Comparison of ENCODE assay signal across 9 cellular contexts in the genomic region with DNA sequence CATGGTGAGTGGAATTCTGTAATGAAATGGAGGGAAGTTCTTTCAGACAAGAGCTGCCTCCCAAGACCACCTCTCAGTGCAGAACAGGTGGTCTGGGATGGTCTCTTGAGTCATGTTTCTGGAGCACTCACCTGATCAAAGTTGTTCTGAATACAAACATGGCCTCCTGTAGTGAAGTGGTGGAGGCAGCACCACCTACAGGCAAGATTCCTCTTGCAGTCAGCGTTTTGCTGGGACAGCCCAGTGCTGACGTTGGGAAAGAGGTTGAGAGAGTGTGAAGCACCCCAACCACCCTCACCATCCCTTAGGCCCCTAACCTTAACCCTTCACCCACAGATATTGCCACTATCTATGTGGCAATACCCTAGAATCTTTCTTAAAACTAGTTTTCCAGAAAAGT.
DNase-seq lines count a peak whose midpoint lies in the region; ATAC-seq, FAIRE-seq and TF ChIP-seq lines count a peak whose summit lies in the region.
"Had no signal": no experiment of that assay in that cellular context is flagged by ENCODE, and none has a peak within 500 bp of the region (broad histone marks: within the 10 kb centered on the region; RNA-seq: fewer than 3 reads in every experiment).

No MANE protein-coding gene starts in this region.

- H3K27me3 Mint-ChIP-seq in activated T-cell treated with anti-CD3 and anti-CD28 coated beads, Interleukin-2, amount 50 U/mL, for 72 hours (ENCODE audit: low read depth): no peaks in the 10 kb centered on the region
- H3K27me3 Mint-ChIP-seq in activated T-cell treated with anti-CD3 and anti-CD28 coated beads, Interleukin-2, amount 50 U/mL, for 24 hours: peaks cover 6% of the 10 kb centered on the region

- ATAC-seq in left ventricle myocardium superior (no peak), foreskin keratinocyte (peak; percentile 44)
- ATAC-seq in activated T-cell treated with anti-CD3 and anti-CD28 coated beads, Interleukin-2, amount 50 U/mL, for 72 hours (replicated peaks in 1 of 2): no peak

- H3K36me3 Mint-ChIP-seq in activated T-cell treated with anti-CD3 and anti-CD28 coated beads, Interleukin-2, amount 50 U/mL, for 72 hours (ENCODE audit: insufficient read depth in 2 of 2): no peaks in the 10 kb centered on the region
- no peaks in the 10 kb centered on the region for H3K36me3 Mint-ChIP-seq in activated T-cell treated with anti-CD3 and anti-CD28 coated beads, Interleukin-2, amount 50 U/mL, for 24 hours (ENCODE audit: low read depth)

- H3K9me3 Mint-ChIP-seq in activated T-cell treated with anti-CD3 and anti-CD28 coated beads, Interleukin-2, amount 50 U/mL, for 72 hours: no peaks in the 10 kb centered on the region
- H3K9me3 Mint-ChIP-seq in activated T-cell treated with anti-CD3 and anti-CD28 coated beads, Interleukin-2, amount 50 U/mL, for 24 hours: no peaks in the 10 kb centered on the region

- DNase-seq in left ventricle myocardium inferior (no peak), left ventricle myocardium superior (no peak), LNCaP clone FGC (ENCODE audit: low read depth) (no peak), foreskin keratinocyte (no peak), urothelium cell line (ENCODE audit: low spot score) (peak; percentile 18), NCI-H2171 (lab: John Stamatoyannopoulos, UW) (no peak)
- DNase-seq in activated T-cell treated with anti-CD3 and anti-CD28 coated beads, Interleukin-2, amount 50 U/mL, for 72 hours: no peak
- no peak for DNase-seq in activated T-cell treated with anti-CD3 and anti-CD28 coated beads, Interleukin-2, amount 50 U/mL, for 24 hours
- DNase-seq: C1 segment of cervical spinal cord had no signal

- H3K27me3 ChIP-seq in left ventricle myocardium inferior (ENCODE audit: low read depth): peaks cover 4% of the 10 kb centered on the region
- H3K27me3 ChIP-seq in foreskin keratinocyte: no peaks in the 10 kb centered on the region

- no peak overlapping the region for H3K4me3 ChIP-seq in left ventricle myocardium inferior
- no peak overlapping the region for H3K4me3 ChIP-seq in LNCaP clone FGC (ENCODE audit: low read depth, low read length)

- H3K27ac ChIP-seq in left ventricle myocardium inferior (replicated peaks) (no peak overlapping the region), foreskin keratinocyte (no peak overlapping the region)

- no peaks in the 10 kb centered on the region for H3K9me3 ChIP-seq in left ventricle myocardium inferior (replicated peaks)

- H3K27ac Mint-ChIP-seq in activated T-cell treated with anti-CD3 and anti-CD28 coated beads, Interleukin-2, amount 50 U/mL, for 72 hours: no peak overlapping the region
- H3K27ac Mint-ChIP-seq in activated T-cell treated with anti-CD3 and anti-CD28 coated beads, Interleukin-2, amount 50 U/mL, for 24 hours: no peak overlapping the region

- no peaks in the 10 kb centered on the region for H3K4me1 ChIP-seq in left ventricle myocardium inferior
- H3K4me1 ChIP-seq in foreskin keratinocyte: no peaks in the 10 kb centered on the region

- TF ChIP-seq CTCF in left ventricle myocardium inferior (IDR thresholded peaks at IDR 0.05; ENCODE audit: borderline replicate concordance) (peak; percentile 19), LNCaP clone FGC (IDR thresholded peaks at IDR 0.05; ENCODE audit: control insufficient read depth, extremely low read depth, insufficient read depth) (peak; percentile 43), foreskin keratinocyte (conservative IDR thresholded peaks at IDR 0.05) (peak; percentile 50)

- no peaks in the 10 kb centered on the region for H3K4me1 Mint-ChIP-seq in activated T-cell treated with anti-CD3 and anti-CD28 coated beads, Interleukin-2, amount 50 U/mL, for 72 hours (ENCODE audit: low read depth)
- H3K4me1 Mint-ChIP-seq in activated T-cell treated with anti-CD3 and anti-CD28 coated beads, Interleukin-2, amount 50 U/mL, for 24 hours (ENCODE audit: low read depth): no peaks in the 10 kb centered on the region

- intact Hi-C loops in left ventricle myocardium inferior (cut with micrococcal nuclease) (no loop called here), left ventricle myocardium superior (cut with micrococcal nuclease) (no loop called here)

- H3K36me3 ChIP-seq in left ventricle myocardium inferior: no peaks in the 10 kb centered on the region

- H3K4me3 Mint-ChIP-seq in activated T-cell treated with anti-CD3 and anti-CD28 coated beads, Interleukin-2, amount 50 U/mL, for 72 hours: no peak overlapping the region
- H3K4me3 Mint-ChIP-seq in activated T-cell treated with anti-CD3 and anti-CD28 coated beads, Interleukin-2, amount 50 U/mL, for 24 hours: no peak overlapping the region

- no peak for FAIRE-seq in urothelium cell line (lab: Jason Lieb, UNC)
